Comparison of ENCODE assay signal across 19 cellular contexts in genomic region chr9:16553869-16554540, GRCh38.
"Had no signal": no experiment of that assay in that cellular context is flagged by ENCODE, and none has a peak within 500 bp of the region (broad histone marks: within the 10 kb centered on the region; RNA-seq: fewer than 3 reads in every experiment).

No MANE protein-coding gene starts in this region.

- H3K4me1 Mint-ChIP-seq: activated naive CD8-positive, alpha-beta T cell treated with anti-CD3 and anti-CD28 coated beads for 36 hours; central memory CD8-positive, alpha-beta T cell had no signal

- H3K4me3 Mint-ChIP-seq: activated CD8-positive, alpha-beta T cell treated with anti-CD3 and anti-CD28 coated beads for 36 hours; activated naive CD8-positive, alpha-beta T cell treated with anti-CD3 and anti-CD28 coated beads for 36 hours; activated T-cell treated with anti-CD3 and anti-CD28 coated beads, Interleukin-2, amount 50 U/mL, for 72 hours; central memory CD8-positive, alpha-beta T cell; T-helper 2 cell treated with Interferon-gamma antibody and Interleukin-4, amounts not matched to agents 5 μg/mL and 100 μg/mL, for 36 hours had no signal

- H3K36me3 Mint-ChIP-seq: activated naive CD8-positive, alpha-beta T cell treated with anti-CD3 and anti-CD28 coated beads for 36 hours had no signal

- H3K9me3 ChIP-seq: SJCRH30, thyroid gland had no signal

- H3K36me3 ChIP-seq: thyroid gland had no signal

- H3K27me3 ChIP-seq: SJCRH30, thyroid gland had no signal

- H3K27me3 Mint-ChIP-seq: activated CD8-positive, alpha-beta T cell treated with anti-CD3 and anti-CD28 coated beads for 36 hours; activated naive CD8-positive, alpha-beta T cell treated with anti-CD3 and anti-CD28 coated beads for 36 hours; central memory CD8-positive, alpha-beta T cell had no signal

- DNase-seq: activated CD8-positive, alpha-beta memory T cell treated with anti-CD3 and anti-CD28 coated beads, Interleukin-2, amount 50 U/mL, for 4 hours; activated CD8-positive, alpha-beta T cell treated with anti-CD3 and anti-CD28 coated beads for 36 hours; activated gamma-delta T cell treated with Interleukin-2 at 50 U/mL for 16 hours; activated naive CD8-positive, alpha-beta T cell treated with anti-CD3 and anti-CD28 coated beads for 36 hours; activated T-cell treated with anti-CD3 and anti-CD28 coated beads, Interleukin-2, amount 50 U/mL, for 72 hours; aorta; effector memory CD4-positive, alpha-beta T cell; foreskin fibroblast; glutamatergic neuron; left colon; posterior cingulate gyrus; SJCRH30; SW 1271; thyroid gland had no signal

- H3K4me3 ChIP-seq: SJCRH30, skin epidermis, thyroid gland had no signal

- H3K4me1 ChIP-seq: SJCRH30 had no signal

- H3K27ac Mint-ChIP-seq: activated CD8-positive, alpha-beta T cell treated with anti-CD3 and anti-CD28 coated beads for 36 hours; activated naive CD8-positive, alpha-beta T cell treated with anti-CD3 and anti-CD28 coated beads for 36 hours; activated T-cell treated with anti-CD3 and anti-CD28 coated beads, Interleukin-2, amount 50 U/mL, for 72 hours; T-helper 2 cell treated with Interferon-gamma antibody and Interleukin-4, amounts not matched to agents 5 μg/mL and 100 μg/mL, for 36 hours had no signal

- H3K9me3 Mint-ChIP-seq: activated CD8-positive, alpha-beta T cell treated with anti-CD3 and anti-CD28 coated beads for 36 hours; activated naive CD8-positive, alpha-beta T cell treated with anti-CD3 and anti-CD28 coated beads for 36 hours had no signal

- H3K27ac ChIP-seq: epithelial cell of prostate, SJCRH30, skin epidermis, VCaP had no signal
